Comparison of ENCODE assay signal across 16 cellular contexts in the genomic region with DNA sequence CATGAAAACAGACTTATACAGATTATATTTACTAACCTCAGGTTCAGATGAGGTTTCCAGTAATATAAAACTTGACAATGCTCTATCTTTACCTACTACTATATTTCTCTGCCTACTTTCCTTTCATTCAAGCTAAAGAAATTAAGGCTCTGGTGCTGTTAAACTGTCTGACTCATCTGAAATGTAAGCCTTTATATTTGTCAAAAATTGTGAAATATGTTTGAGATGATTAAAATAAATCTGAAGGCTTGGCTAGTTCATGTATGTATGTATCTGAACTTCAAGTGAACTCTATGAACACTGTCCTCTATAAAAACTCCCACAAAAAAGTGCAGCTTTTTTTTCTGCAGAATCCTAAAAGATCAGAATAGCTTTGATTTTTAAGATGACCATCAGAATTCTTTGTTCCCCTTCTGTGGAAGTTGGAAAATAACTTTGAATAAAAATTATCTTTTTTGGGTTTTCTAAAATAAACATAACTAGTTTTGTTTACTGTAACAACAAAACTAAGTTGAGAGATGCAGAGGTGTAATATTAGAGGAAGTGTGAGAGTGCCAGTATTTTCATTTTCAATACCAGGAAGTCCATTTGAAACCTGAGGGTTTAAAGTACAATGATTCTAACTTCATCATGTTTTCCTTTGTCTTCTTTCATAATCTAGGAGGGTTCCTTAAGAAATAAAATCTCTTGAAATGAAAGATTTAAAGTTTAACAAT. TPM values are rescaled to one million over a fixed set of nuclear protein-coding genes. Genes with fewer than 3 reads are reported as not detected.
DNase-seq lines count a peak whose midpoint lies in the region; ATAC-seq, FAIRE-seq and TF ChIP-seq lines count a peak whose summit lies in the region.
"Had no signal": no experiment of that assay in that cellular context is flagged by ENCODE, and none has a peak within 500 bp of the region (broad histone marks: within the 10 kb centered on the region; RNA-seq: fewer than 3 reads in every experiment).

No MANE protein-coding gene starts in this region.

- H3K27me3 ChIP-seq in bronchial epithelial cell (ENCODE audit: control insufficient read depth, insufficient read depth, low read length), result no peaks in the 10 kb centered on the region
- peaks cover 8% of the 10 kb centered on the region for H3K27me3 ChIP-seq in BE2C

- H3K36me3 ChIP-seq in bronchial epithelial cell (ENCODE audit: control insufficient read depth, insufficient read depth, low read length) (no peaks in the 10 kb centered on the region), BE2C (no peaks in the 10 kb centered on the region)

- peak overlapping the region; percentile 25 for H3K27ac ChIP-seq in C4-2B

- TF ChIP-seq CTCF in C4-2B (conservative IDR thresholded peaks at IDR 0.05), result no peak
- TF ChIP-seq CTCF in bronchial epithelial cell (IDR thresholded peaks at IDR 0.05; ENCODE audit: insufficient read depth, low read length, severe bottlenecking), result no peak
- TF ChIP-seq CTCF in BE2C (IDR thresholded peaks at IDR 0.05; ENCODE audit: low read depth, low read length), result no peak

- no peak for FAIRE-seq in bronchial epithelial cell (lab: Jason Lieb, UNC)

- no peaks in the 10 kb centered on the region for H3K9me3 ChIP-seq in BE2C

- ATAC-seq in GM19395 (IDR thresholded peaks at IDR 0.05; ENCODE audit: unreplicated experiment) (peak; percentile 92), HG03354 (IDR thresholded peaks at IDR 0.05; ENCODE audit: poor library complexity, severe bottlenecking, unreplicated experiment) (peak; percentile 79)

- DNase-seq in bronchial epithelial cell (ENCODE audit: low read depth) (peak; percentile 90), NCI-H345 treated with DMSO at 0.1 percent for 48 hours (lab: John Stamatoyannopoulos, UW; ENCODE audit: unreplicated experiment) (no peak), NAMALWA (ENCODE audit: low spot score) (no peak), BE2C (no peak)
- no peak for DNase-seq in effector CD4-positive, alpha-beta T cell
- DNase-seq: activated CD4-positive, alpha-beta T cell treated with anti-CD3 and anti-CD28 coated beads, Interleukin-2, amount 10 ng/mL, durations not matched to agents 24 days and 14 days; activated gamma-delta T cell; islet precursor cell; NCI-H226; stimulated activated CD4-positive, alpha-beta T cell treated with anti-CD3 and anti-CD28 coated beads, Interleukin-15, amount 100 ng/mL, for 24 hours had no signal

- H3K4me3 ChIP-seq in bronchial epithelial cell (ENCODE audit: low read depth, low read length), result no peak overlapping the region
- no peak overlapping the region for H3K4me3 ChIP-seq in BE2C (ENCODE audit: low read depth, low read length)

- H3K4me1 ChIP-seq in BE2C, result no peaks in the 10 kb centered on the region

RNA-seq across cellular contexts. Expression of a gene that starts 42.2 kb away (rescaled TPM):
- 1.6 and 6.0 TPM in 2 replicates for total RNA-seq in bronchial epithelial cell
- polyA plus RNA-seq in BE2C (2012; ENCODE audit: insufficient read depth, insufficient read length, low read depth), result 0.29 TPM
- total RNA-seq: fibroblast of lung, neural crest cell, SK-MEL-5 had no signal
- polyA plus RNA-seq: fibroblast of lung had no signal
